In the genomic region with DNA sequence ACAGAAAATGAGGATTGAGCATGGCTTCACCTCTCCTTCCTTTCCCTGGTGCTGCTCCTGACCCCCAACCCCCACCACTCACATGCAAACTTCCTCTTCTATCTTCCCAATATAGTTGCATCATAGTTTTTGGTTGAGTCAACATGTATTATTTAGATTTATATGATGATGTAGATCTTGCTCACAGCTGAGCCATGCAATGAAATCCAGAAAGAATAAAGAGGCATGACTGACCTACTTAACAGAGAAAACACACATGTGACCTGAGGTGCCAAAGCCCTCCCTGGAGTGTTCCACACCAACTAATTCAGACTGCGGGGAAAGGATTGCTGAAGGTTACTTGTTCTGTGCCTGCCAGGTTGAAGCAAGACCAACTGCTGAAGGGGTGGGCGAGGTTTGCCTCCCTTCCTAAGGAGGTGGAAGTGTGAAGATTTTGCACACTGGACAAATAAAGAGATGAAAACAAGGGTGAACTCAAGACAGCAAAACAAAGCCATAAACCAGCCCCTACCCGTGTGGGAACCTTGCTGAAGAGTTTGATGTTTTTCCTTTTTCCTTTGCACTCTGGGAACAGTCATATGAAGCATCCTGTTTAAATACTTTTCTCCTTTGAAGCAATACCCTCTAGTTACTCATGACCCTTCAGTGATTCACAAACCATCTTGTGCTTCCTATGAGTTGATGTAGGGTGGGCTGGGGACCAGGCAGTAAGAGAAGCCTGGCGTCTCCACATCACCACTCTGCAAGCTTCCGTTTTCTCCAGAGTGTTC, we compare ENCODE assay signal across 1 cellular context.
TF ChIP-seq lines count a peak whose summit lies in the region.

No MANE protein-coding gene starts in this region.

TF ChIP-seq in H1, 55 proteins besides CTCF, POLR2A, EP300 and RAD21 (continued from another document):
- TF ChIP-seq KDM4A (IDR thresholded peaks at IDR 0.05; ENCODE audit: low read depth, low read length, severe bottlenecking) (no peak), SP2 (IDR thresholded peaks at IDR 0.05; ENCODE audit: low read length) (no peak)
